In the genomic region with DNA sequence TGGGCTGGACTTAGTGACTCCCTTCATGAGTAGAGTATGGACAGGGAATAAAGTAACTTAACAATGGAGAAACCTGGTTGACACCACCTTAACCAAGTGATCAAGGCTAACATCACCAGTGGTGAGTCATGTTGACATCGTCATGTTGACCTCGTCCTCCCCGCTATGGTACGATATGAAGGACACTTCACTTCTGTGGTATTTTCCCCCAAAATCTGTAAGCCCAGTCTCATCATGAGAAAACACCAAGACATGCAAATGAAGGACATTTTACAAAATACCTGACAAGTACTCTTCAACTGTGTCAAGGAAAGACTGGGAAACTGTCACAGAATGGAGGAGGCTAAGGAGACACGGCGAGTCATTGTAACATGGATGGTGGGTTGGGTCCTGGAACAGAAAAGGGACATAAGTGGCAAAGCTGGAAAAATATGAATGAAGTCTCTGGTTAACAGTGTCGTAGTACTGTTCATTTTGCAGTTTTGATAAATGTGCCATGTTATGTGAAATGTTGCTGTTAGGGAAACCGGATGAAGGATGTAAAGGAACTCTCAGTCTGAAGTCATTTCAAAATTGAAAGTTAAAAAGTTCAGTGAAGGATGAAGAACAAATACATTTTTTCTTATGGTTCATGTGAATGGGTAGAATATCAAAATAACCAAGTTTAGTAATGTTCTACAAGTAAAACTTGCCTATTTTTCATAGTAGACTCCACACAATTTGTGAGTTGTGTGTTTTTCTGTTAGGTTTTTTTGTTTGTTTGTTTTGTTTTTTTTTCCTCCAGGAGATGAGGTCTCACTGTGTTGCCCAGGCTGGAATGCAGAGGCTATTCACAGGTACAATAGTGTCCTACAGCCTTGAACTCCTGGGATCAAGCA, we compare ENCODE assay signal across 8 cellular contexts.
A peak's percentile ranks its signal among the peaks of the same experiment; 100 is the strongest.
DNase-seq lines count a peak whose midpoint lies in the region; ATAC-seq and TF ChIP-seq lines count a peak whose summit lies in the region.

No MANE protein-coding gene starts in this region.

- no peak overlapping the region for H3K27ac ChIP-seq in upper lobe of right lung

- no peaks in the 10 kb centered on the region for H3K27me3 ChIP-seq in upper lobe of right lung

- ATAC-seq in HG03025 (IDR thresholded peaks at IDR 0.05; ENCODE audit: low FRiP score, unreplicated experiment) (peak; percentile 85), upper lobe of right lung (peak; percentile 21)

- no peaks in the 10 kb centered on the region for H3K9me3 ChIP-seq in upper lobe of right lung

- intact Hi-C loops in upper lobe of right lung (cut with DNase I), result no loop called here

- no peak overlapping the region for H3K4me3 ChIP-seq in upper lobe of right lung

- no peaks in the 10 kb centered on the region for H3K36me3 ChIP-seq in upper lobe of right lung

- H3K4me1 ChIP-seq in upper lobe of right lung, result peaks cover 4% of the 10 kb centered on the region

- TF ChIP-seq CTCF in upper lobe of right lung (IDR thresholded peaks at IDR 0.05), result no peak

- DNase-seq in stimulated activated CD4-positive, alpha-beta T cell treated with anti-CD3 and anti-CD28 coated beads, Interleukin-15, amount 100 ng/mL, for 24 hours, result peak; percentile 49
- no peak for DNase-seq in stimulated activated CD4-positive, alpha-beta T cell treated with anti-CD3 and anti-CD28 coated beads, Interleukin-4, amount 100 ng/mL, for 1 hour
- peak; percentile 40 to 50 for DNase-seq in activated T-cell treated with anti-CD3 and anti-CD28 coated beads, Interleukin-2, amount 50 U/mL, for 48 hours
- no peak for DNase-seq in upper lobe of right lung
- DNase-seq in NCI-H2227 (lab: John Stamatoyannopoulos, UW; ENCODE audit: unreplicated experiment), result no peak
- no peak for DNase-seq in MV-4-11 (lab: John Stamatoyannopoulos, UW)
- no peak for DNase-seq in mesenteric fat pad (ENCODE audit: low spot score)

Comparison
In these comparisons a context has a peak if more than half of its experiments do, and no peak if none do; other contexts are left out.
1. DNase-seq: peak in stimulated activated CD4-positive, alpha-beta T cell treated with anti-CD3 and anti-CD28 coated beads, Interleukin-15, amount 100 ng/mL, for 24 hours (single experiment) and activated T-cell treated with anti-CD3 and anti-CD28 coated beads, Interleukin-2, amount 50 U/mL, for 48 hours (2 of 2); none in stimulated activated CD4-positive, alpha-beta T cell treated with anti-CD3 and anti-CD28 coated beads, Interleukin-4, amount 100 ng/mL, for 1 hour (single experiment), upper lobe of right lung (single experiment), NCI-H2227 (single experiment), MV-4-11 (single experiment) and mesenteric fat pad (single experiment).